In genomic region chr6:84508334-84508733, GRCh38 we compare ENCODE assay signal across 20 cellular contexts.
A peak's percentile ranks its signal among the peaks of the same experiment; 100 is the strongest.
DNase-seq lines count a peak whose midpoint lies in the region; ATAC-seq, FAIRE-seq and TF ChIP-seq lines count a peak whose summit lies in the region.
"Had no signal": no experiment of that assay in that cellular context is flagged by ENCODE, and none has a peak within 500 bp of the region (broad histone marks: within the 10 kb centered on the region; RNA-seq: fewer than 3 reads in every experiment).

No MANE protein-coding gene starts in this region.

- peak overlapping the region; percentile 74 for H2AFZ ChIP-seq in ACC112 (ENCODE audit: low read length, unreplicated experiment)
- H2AFZ ChIP-seq in PC-3 (ENCODE audit: low read length): no peak overlapping the region
- no peak overlapping the region for H2AFZ ChIP-seq in osteoblast (ENCODE audit: low read length)

- no peaks in the 10 kb centered on the region for H3K36me3 ChIP-seq in ACC112 (ENCODE audit: insufficient read depth, low read length)
- H3K36me3 ChIP-seq in PC-3 (ENCODE audit: low read depth, low read length): no peaks in the 10 kb centered on the region
- H3K36me3 ChIP-seq in bronchial epithelial cell (ENCODE audit: control insufficient read depth, insufficient read depth, low read length): no peaks in the 10 kb centered on the region
- no peaks in the 10 kb centered on the region for H3K36me3 ChIP-seq in osteoblast (ENCODE audit: insufficient read depth, low read length)
- H3K36me3 ChIP-seq: HAP-1 had no signal

- H3K4me2 ChIP-seq in PC-3 (ENCODE audit: low read length): no peak overlapping the region
- H3K4me2 ChIP-seq in osteoblast (ENCODE audit: insufficient read depth, low read length): no peak overlapping the region
- H3K4me2 ChIP-seq: A549 had no signal

- peak overlapping the region; percentile 53; the same call in 1 of the 2 replicates for H3K27ac ChIP-seq in ACC112 (ENCODE audit: low read depth, low read length)
- no peak overlapping the region for H3K27ac ChIP-seq in PC-3 (ENCODE audit: low read length)
- H3K27ac ChIP-seq in osteoblast (ENCODE audit: low read depth, low read length): peak overlapping the region; percentile 52
- H3K27ac ChIP-seq: A549 had no signal

- TF ChIP-seq CTCF in PC-3 (conservative IDR thresholded peaks at IDR 0.05; ENCODE audit: low read depth, low read length) (no peak), bronchial epithelial cell (IDR thresholded peaks at IDR 0.05; ENCODE audit: insufficient read depth, low read length, severe bottlenecking) (no peak), osteoblast (IDR thresholded peaks at IDR 0.05; ENCODE audit: extremely low read depth, low read depth, low read length) (no peak)

- DNase-seq in PC-3 (peak; percentile 17), bronchial epithelial cell (ENCODE audit: low read depth) (peak; percentile 32), osteoblast (ENCODE audit: insufficient read length, low spot score, missing footprints) (peak; percentile 14), left cardiac atrium (no peak), MV-4-11 (lab: John Stamatoyannopoulos, UW) (no peak)
- DNase-seq: 8988T; C1 segment of cervical spinal cord; CD4-positive, alpha-beta memory T cell; COR-L47; DMS79; GDM1; GOT3; HFFc6 had no signal

- H3K27me3 ChIP-seq in ACC112 (ENCODE audit: insufficient read depth, low read length) (no peaks in the 10 kb centered on the region), PC-3 (ENCODE audit: low read length) (no peaks in the 10 kb centered on the region), bronchial epithelial cell (ENCODE audit: control insufficient read depth, insufficient read depth, low read length) (no peaks in the 10 kb centered on the region), osteoblast (ENCODE audit: insufficient read depth, low read length) (no peaks in the 10 kb centered on the region)

- no peaks in the 10 kb centered on the region for H3K79me2 ChIP-seq in ACC112 (ENCODE audit: control insufficient read depth, insufficient read depth, low read length, unreplicated experiment)
- H3K79me2 ChIP-seq in PC-3 (ENCODE audit: low read length): no peaks in the 10 kb centered on the region
- H3K79me2 ChIP-seq in osteoblast (ENCODE audit: insufficient read depth, low read length): no peaks in the 10 kb centered on the region

- no TSS peak for BruUV-seq in PC-3 (replicated peaks; lab: Mats Ljungman, UMichigan)

- H3K9me2 ChIP-seq in PC-3 (replicated peaks; ENCODE audit: low read length): no peaks in the 10 kb centered on the region

- POLR2A ChIA-PET in PC-3 (lab: Charles Lee; ENCODE audit: unreplicated experiment): no interaction called here

- no peaks in the 10 kb centered on the region for H3F3A ChIP-seq in PC-3 (ENCODE audit: low read length, unreplicated experiment)

- H4K20me1 ChIP-seq in PC-3 (ENCODE audit: low read length) (no peaks in the 10 kb centered on the region), osteoblast (ENCODE audit: insufficient read depth, low read length) (no peaks in the 10 kb centered on the region)

- ATAC-seq in PC-3: peak; percentile 78
- ATAC-seq in left cardiac atrium: no peak
- no peak for ATAC-seq in HG03095 (IDR thresholded peaks at IDR 0.05; ENCODE audit: unreplicated experiment)
- ATAC-seq: A549, GM12878 had no signal

- no peak overlapping the region for H3K9ac ChIP-seq in PC-3 (ENCODE audit: low read length)

- no peak for FAIRE-seq in bronchial epithelial cell (lab: Jason Lieb, UNC)
- FAIRE-seq: A549, GM12878, GM19239, H54 had no signal

- H3K4me3 ChIP-seq in ACC112 (ENCODE audit: low read depth, low read length) (no peak overlapping the region), PC-3 (ENCODE audit: low read length) (no peak overlapping the region), bronchial epithelial cell (ENCODE audit: low read depth, low read length) (no peak overlapping the region), osteoblast (ENCODE audit: insufficient read depth, low read length) (no peak overlapping the region)
- H3K4me3 ChIP-seq: A549, GM12878, HAP-1 had no signal

- CTCF ChIA-PET in PC-3 (lab: Charles Lee): no interaction called here

- H3K4me1 ChIP-seq in ACC112 (ENCODE audit: control insufficient read depth, insufficient read depth, low read length, unreplicated experiment) (peaks cover 12% of the 10 kb centered on the region), PC-3 (ENCODE audit: insufficient read depth, low read length) (peaks cover 11% of the 10 kb centered on the region), osteoblast (ENCODE audit: insufficient read depth, low read length) (peaks cover 30% of the 10 kb centered on the region)
- H3K4me1 ChIP-seq: HAP-1 had no signal

- intact Hi-C loops in PC-3 (cut with micrococcal nuclease): no loop called here
- intact Hi-C loops in left cardiac atrium (cut with DNase I): no loop called here

- H3K9me3 ChIP-seq in PC-3 (ENCODE audit: low read length) (no peaks in the 10 kb centered on the region), osteoblast (ENCODE audit: low read depth, low read length) (no peaks in the 10 kb centered on the region)
- H3K9me3 ChIP-seq: A549, HAP-1 had no signal

Comparison
In these comparisons a context has a peak if more than half of its experiments do, and no peak if none do; other contexts are left out.
1. DNase-seq: peak in PC-3 (single experiment), bronchial epithelial cell (single experiment) and osteoblast (single experiment); none in left cardiac atrium (single experiment) and MV-4-11 (single experiment).